ENCODE assay signal across 8 cellular contexts in genomic region chr2:174697267-174697666, GRCh38.
DNase-seq lines count a peak whose midpoint lies in the region; ATAC-seq, FAIRE-seq and TF ChIP-seq lines count a peak whose summit lies in the region.

No MANE protein-coding gene starts in this region.

- H3K4me2 ChIP-seq in GM12878 (ENCODE audit: control insufficient read depth, insufficient read depth) = no peak overlapping the region

- CTCF ChIA-PET in GM12878 (lab: Yijun Ruan, JAX) = interaction anchor here (0.6 to 6.4 kb wide), 37 partner anchors 9 to 1399 kb away, joined by 3 to 99 read pairs (median 4); no protein-coding TSS in a partner anchor

- no peak overlapping the region for H3K4me3 ChIP-seq in GM12878

- 0% methylated on average over 3 of the region's 3 CpGs for WGBS in GM12878 (ENCODE audit: insufficient coverage, insufficient replicate concordance, low lambda C conversion rate, missing lambda C conversion rate)

- no peak for TF ChIP-seq EP300 in GM12878 (IDR thresholded peaks at IDR 0.05; ENCODE audit: borderline replicate concordance in 1 of 2, control insufficient read depth in 1 of 2, low read depth in 2 of 2, low read length in 2 of 2)

- TF ChIP-seq POLR2A in GM12878 (IDR thresholded peaks at IDR 0.05; ENCODE audit: low read depth, low read length) = no peak

- H3K36me3 ChIP-seq in GM12878 (ENCODE audit: control insufficient read depth in 2 of 2, insufficient read depth in 2 of 2, low read length in 1 of 2) = no peaks in the 10 kb centered on the region

- intact Hi-C loops in GM12878 (cut with micrococcal nuclease; ENCODE audit: unreplicated experiment) = no loop called here

- no peaks in the 10 kb centered on the region for H3K9me3 ChIP-seq in GM12878 (replicated peaks; ENCODE audit: control insufficient read depth, insufficient read depth, low read length)

- peak; percentile 88 for DNase-seq in NAMALWA (ENCODE audit: low spot score)
- DNase-seq in T-helper 22 cell (ENCODE audit: low read depth) = peak; percentile 21
- no peak for DNase-seq in GM12878 (ENCODE audit: low read depth, low spot score)
- peak; percentile 89 for DNase-seq in iPS-NIHi7 (ENCODE audit: extremely low spot score)
- peak; percentile 54 to 57 for DNase-seq in stimulated activated CD4-positive, alpha-beta T cell treated with anti-CD3 and anti-CD28 coated beads, Interleukin-2, amount 100 ng/mL, for 48 hours

- H3K79me2 ChIP-seq in GM12878 (ENCODE audit: control insufficient read depth, insufficient read depth, low read length) = no peaks in the 10 kb centered on the region

- H3K27me3 ChIP-seq in GM12878 (replicated peaks in 1 of 2; ENCODE audit: control insufficient read depth in 2 of 2, insufficient read depth in 2 of 2, low read length in 1 of 2) = no peaks in the 10 kb centered on the region; a peak in 2 of 4 replicates

- H4K20me1 ChIP-seq in GM12878 (ENCODE audit: control insufficient read depth, insufficient read depth) = no peaks in the 10 kb centered on the region

- SMC1A ChIA-PET in GM12878 (lab: Charles Lee; ENCODE audit: uncharacterized antibody, unreplicated experiment) = interaction anchor here (0.6 to 6.9 kb wide), 15 partner anchors 10 to 288 kb away, joined by 3 to 63 read pairs (median 3); no protein-coding TSS in a partner anchor

- no peaks in the 10 kb centered on the region for H3K4me1 ChIP-seq in GM12878 (ENCODE audit: control insufficient read depth, insufficient read depth, low read length)

- RAD21 ChIA-PET in GM12878 (lab: Charles Lee; ENCODE audit: unreplicated experiment) = interaction anchor here (0.6 to 3.3 kb wide), 9 partner anchors 9 to 554 kb away, joined by 3 to 16 read pairs (median 3); no protein-coding TSS in a partner anchor

- in situ Hi-C loops in GM12878 (cut with MboI) = loop anchor here (25.0 kb wide), 1 partner anchor 110 kb away; the partner anchor contains the start of gene WIPF1

- H3K27ac ChIP-seq in 22Rv1 = no peak overlapping the region
- H3K27ac ChIP-seq in GM12878 (ENCODE audit: control insufficient read depth, insufficient read depth) = no peak overlapping the region

- peak; percentile 77 for TF ChIP-seq CTCF in 22Rv1 (IDR thresholded peaks at IDR 0.05)
- peak; percentile 97 for TF ChIP-seq CTCF in GM12873 (IDR thresholded peaks at IDR 0.05; ENCODE audit: insufficient read depth, low read depth, low read length, missing control alignments)
- peak; percentile 89 to 91 (median 89) for TF ChIP-seq CTCF in GM12878 (IDR thresholded peaks at IDR 0.05 in 2 of 3, conservative IDR thresholded peaks at IDR 0.05 in 1 of 3; ENCODE audit: control insufficient read depth in 2 of 3, extremely low read depth in 1 of 3, insufficient read depth in 1 of 3, low read depth in 3 of 3, low read length in 3 of 3)

- no peak overlapping the region for H3K9ac ChIP-seq in GM12878 (ENCODE audit: control insufficient read depth, insufficient read depth, low read length)

- ATAC-seq in HG02623 (IDR thresholded peaks at IDR 0.05; ENCODE audit: unreplicated experiment) (peak; percentile 93), GM12878 (peak; percentile 98)

- POLR2A ChIA-PET in GM12878 (lab: Charles Lee) = no interaction called here

- no peak overlapping the region for H2AFZ ChIP-seq in GM12878 (ENCODE audit: control insufficient read depth, low read depth, low read length)

- peak; percentile 91 for FAIRE-seq in GM12878 (lab: Jason Lieb, UNC)

- TF ChIP-seq RAD21 in GM12878 (IDR thresholded peaks at IDR 0.05; ENCODE audit: insufficient read depth, low read depth, low read length) = peak; percentile 66

- no TSS peak for BruUV-seq in GM12878 (replicated peaks; lab: Mats Ljungman, UMichigan)

TF ChIP-seq in GM12878, 131 proteins besides CTCF, POLR2A, EP300 and RAD21:
- TF ChIP-seq, protein P1, sequence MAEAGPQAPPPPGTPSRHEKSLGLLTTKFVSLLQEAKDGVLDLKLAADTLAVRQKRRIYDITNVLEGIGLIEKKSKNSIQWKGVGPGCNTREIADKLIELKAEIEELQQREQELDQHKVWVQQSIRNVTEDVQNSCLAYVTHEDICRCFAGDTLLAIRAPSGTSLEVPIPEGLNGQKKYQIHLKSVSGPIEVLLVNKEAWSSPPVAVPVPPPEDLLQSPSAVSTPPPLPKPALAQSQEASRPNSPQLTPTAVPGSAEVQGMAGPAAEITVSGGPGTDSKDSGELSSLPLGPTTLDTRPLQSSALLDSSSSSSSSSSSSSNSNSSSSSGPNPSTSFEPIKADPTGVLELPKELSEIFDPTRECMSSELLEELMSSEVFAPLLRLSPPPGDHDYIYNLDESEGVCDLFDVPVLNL (IDR thresholded peaks at IDR 0.05; ENCODE audit: low read depth, low read length) = no peak
- TF ChIP-seq MXI1 (IDR thresholded peaks at IDR 0.05; ENCODE audit: low read depth, low read length) (no peak), CREM (IDR thresholded peaks at IDR 0.05; ENCODE audit: low read depth) (0 out of 2 replicates have a peak, but pooled peaks have one; percentile 20), RUNX3 (IDR thresholded peaks at IDR 0.05; ENCODE audit: low read length) (no peak), HDGF (IDR thresholded peaks at IDR 0.05) (no peak), NFYA (IDR thresholded peaks at IDR 0.05; ENCODE audit: borderline replicate concordance, low read depth, low read length) (no peak), RAD51 (IDR thresholded peaks at IDR 0.05) (no peak), YY1 (IDR thresholded peaks at IDR 0.05; ENCODE audit: low read depth, low read length) (peak; percentile 39; the same call in 1 of the 2 replicates), USF2 (IDR thresholded peaks at IDR 0.05; ENCODE audit: borderline replicate concordance, low read depth, low read length) (no peak), SMC3 (IDR thresholded peaks at IDR 0.05; ENCODE audit: borderline replicate concordance, low read length) (peak; percentile 57), BCL11A (IDR thresholded peaks at IDR 0.05; ENCODE audit: low read depth, low read length) (no peak), ZNF274 (IDR thresholded peaks at IDR 0.05; ENCODE audit: insufficient read depth, insufficient read length) (no peak), PKNOX1 (IDR thresholded peaks at IDR 0.05) (no peak), WRNIP1 (IDR thresholded peaks at IDR 0.05; ENCODE audit: borderline replicate concordance, low read depth, low read length) (no peak), ZBTB4 (CRISPR knock-in tag; IDR thresholded peaks at IDR 0.05) (no peak)
TF ChIP-seq in GM12878: peak in this region for 3.
